In the genomic region with DNA sequence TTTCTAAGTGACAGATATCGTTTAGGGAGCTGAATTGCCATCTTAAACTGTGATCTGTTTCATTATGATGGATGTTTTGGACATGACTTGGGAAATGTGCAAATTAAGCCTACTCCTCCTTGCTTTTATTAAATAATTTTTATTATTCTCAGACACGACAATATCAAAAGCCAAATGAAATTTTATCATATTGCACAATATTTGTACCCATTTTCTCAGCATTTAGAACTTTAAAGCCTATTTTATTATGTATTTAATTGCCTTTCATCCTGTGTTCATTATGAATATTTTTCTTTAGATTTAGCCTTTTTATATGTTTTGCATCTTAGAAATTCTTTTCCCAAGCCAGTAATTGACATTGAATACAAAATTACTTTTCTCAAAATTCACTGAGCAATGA, we compare ENCODE assay signal across 40 cellular contexts.
"Had no signal": no experiment of that assay in that cellular context is flagged by ENCODE, and none has a peak within 500 bp of the region (broad histone marks: within the 10 kb centered on the region; RNA-seq: fewer than 3 reads in every experiment).

No MANE protein-coding gene starts in this region.

- H3K27me3 ChIP-seq: adrenal gland, ascending aorta, body of pancreas, brain microvascular endothelial cell, breast epithelium, cardiac muscle cell had no signal

- H3K9me3 Mint-ChIP-seq: activated naive CD4-positive, alpha-beta T cell treated with anti-CD3 and anti-CD28 coated beads for 36 hours; activated naive CD4-positive, alpha-beta T cell treated with anti-CD3 and anti-CD28 coated beads, Interleukin-2, amount 10 ng/mL, durations not matched to agents 7 days and 5 days; activated naive CD4-positive, alpha-beta T cell treated with anti-CD3 and anti-CD28 coated beads, Interleukin-2, amount 50 U/mL, for 24 hours; activated naive CD8-positive, alpha-beta T cell treated with anti-CD3 and anti-CD28 coated beads, Interleukin-2, amount 10 ng/mL, durations not matched to agents 7 days and 5 days; activated naive CD8-positive, alpha-beta T cell treated with anti-CD3 and anti-CD28 coated beads, Interleukin-2, amount 50 U/mL, for 24 hours; activated T-cell treated with anti-CD3 and anti-CD28 coated beads, Interleukin-2, amount 50 U/mL, for 24 hours; activated T-cell treated with anti-CD3 and anti-CD28 coated beads, Interleukin-2, amount 50 U/mL, for 4 hours; activated T-cell treated with anti-CD3 and anti-CD28 coated beads, Interleukin-2, amount 50 U/mL, for 72 hours; activated T-helper 1 cell treated with anti-CD3 and anti-CD28 coated beads, Interleukin-12 subunit alpha, Interleukin-12 subunit beta, Interleukin-2, Interleukin-4 antibody, amounts not matched to agents 30 ng/mL and 10 ng/mL and 1 ng/mL, durations not matched to agents 14 hours and 24 hours and 36 hours; activated T-helper 17 cell treated with anti-CD3 and anti-CD28 coated beads, Interleukin-2, amount 50 U/mL, for 72 hours; activated T-helper 2 cell treated with anti-CD3 and anti-CD28 coated beads, Interferon-gamma antibody, Interleukin-2, Interleukin-4, amounts not matched to agents 10 μg/mL and 5 μg/mL and 100 μg/mL, durations not matched to agents 14 hours and 24 hours and 36 hours; brain; central memory CD8-positive, alpha-beta T cell had no signal

- H3K4me3 Mint-ChIP-seq: activated naive CD4-positive, alpha-beta T cell treated with anti-CD3 and anti-CD28 coated beads for 36 hours; activated naive CD4-positive, alpha-beta T cell treated with anti-CD3 and anti-CD28 coated beads, Interleukin-2, amount 10 ng/mL, durations not matched to agents 7 days and 5 days; activated naive CD4-positive, alpha-beta T cell treated with anti-CD3 and anti-CD28 coated beads, Interleukin-2, amount 50 U/mL, for 24 hours; activated naive CD8-positive, alpha-beta T cell; activated naive CD8-positive, alpha-beta T cell treated with anti-CD3 and anti-CD28 coated beads for 36 hours; activated naive CD8-positive, alpha-beta T cell treated with anti-CD3 and anti-CD28 coated beads, Interleukin-2, amount 10 ng/mL, durations not matched to agents 7 days and 5 days; activated naive CD8-positive, alpha-beta T cell treated with anti-CD3 and anti-CD28 coated beads, Interleukin-2, amount 50 U/mL, for 24 hours; activated T-cell treated with anti-CD3 and anti-CD28 coated beads, Interleukin-2, amount 50 U/mL, for 24 hours; activated T-cell treated with anti-CD3 and anti-CD28 coated beads, Interleukin-2, amount 50 U/mL, for 4 hours; activated T-cell treated with anti-CD3 and anti-CD28 coated beads, Interleukin-2, amount 50 U/mL, for 72 hours; activated T-helper 1 cell treated with anti-CD3 and anti-CD28 coated beads, Interleukin-12 subunit alpha, Interleukin-12 subunit beta, Interleukin-2, Interleukin-4 antibody, amounts not matched to agents 30 ng/mL and 10 ng/mL and 1 ng/mL, durations not matched to agents 14 hours and 24 hours and 36 hours; activated T-helper 17 cell treated with anti-CD3 and anti-CD28 coated beads, Interleukin-2, amount 50 U/mL, for 72 hours; brain; central memory CD8-positive, alpha-beta T cell had no signal

- H3K9me3 ChIP-seq: adrenal gland, ascending aorta, body of pancreas, breast epithelium had no signal

- H3K36me3 ChIP-seq: adrenal gland, brain microvascular endothelial cell, breast epithelium, cardiac muscle cell had no signal

- H3K27ac Mint-ChIP-seq: activated naive CD4-positive, alpha-beta T cell treated with anti-CD3 and anti-CD28 coated beads for 36 hours; activated naive CD4-positive, alpha-beta T cell treated with anti-CD3 and anti-CD28 coated beads, Interleukin-2, amount 10 ng/mL, durations not matched to agents 7 days and 5 days; activated naive CD4-positive, alpha-beta T cell treated with anti-CD3 and anti-CD28 coated beads, Interleukin-2, amount 50 U/mL, for 24 hours; activated naive CD4-positive, alpha-beta T cell treated with anti-CD3 and anti-CD28 coated beads, Interleukin-2, amount 50 U/mL, for 72 hours; activated naive CD8-positive, alpha-beta T cell; activated naive CD8-positive, alpha-beta T cell treated with anti-CD3 and anti-CD28 coated beads for 36 hours; activated naive CD8-positive, alpha-beta T cell treated with anti-CD3 and anti-CD28 coated beads, Interleukin-2, amount 10 ng/mL, durations not matched to agents 7 days and 5 days; activated naive CD8-positive, alpha-beta T cell treated with anti-CD3 and anti-CD28 coated beads, Interleukin-2, amount 50 U/mL, for 24 hours; activated T-cell treated with anti-CD3 and anti-CD28 coated beads, Interleukin-2, amount 50 U/mL, for 24 hours; activated T-cell treated with anti-CD3 and anti-CD28 coated beads, Interleukin-2, amount 50 U/mL, for 72 hours; activated T-helper 1 cell treated with anti-CD3 and anti-CD28 coated beads, Interleukin-12 subunit alpha, Interleukin-12 subunit beta, Interleukin-2, Interleukin-4 antibody, amounts not matched to agents 30 ng/mL and 10 ng/mL and 1 ng/mL, durations not matched to agents 14 hours and 24 hours and 36 hours; activated T-helper 17 cell treated with anti-CD3 and anti-CD28 coated beads, Interleukin-2, amount 50 U/mL, for 72 hours; activated T-helper 2 cell treated with anti-CD3 and anti-CD28 coated beads, Interferon-gamma antibody, Interleukin-2, Interleukin-4, amounts not matched to agents 10 μg/mL and 5 μg/mL and 100 μg/mL, durations not matched to agents 14 hours and 24 hours and 36 hours; brain had no signal

- H3K27ac ChIP-seq: adrenal gland, ascending aorta, body of pancreas, brain microvascular endothelial cell, breast epithelium, cardiac muscle cell had no signal

- H3K27me3 Mint-ChIP-seq: activated naive CD4-positive, alpha-beta T cell treated with anti-CD3 and anti-CD28 coated beads, Interleukin-2, amount 10 ng/mL, durations not matched to agents 7 days and 5 days; activated naive CD4-positive, alpha-beta T cell treated with anti-CD3 and anti-CD28 coated beads, Interleukin-2, amount 50 U/mL, for 24 hours; activated naive CD8-positive, alpha-beta T cell; activated naive CD8-positive, alpha-beta T cell treated with anti-CD3 and anti-CD28 coated beads for 36 hours; activated naive CD8-positive, alpha-beta T cell treated with anti-CD3 and anti-CD28 coated beads, Interleukin-2, amount 10 ng/mL, durations not matched to agents 7 days and 5 days; activated naive CD8-positive, alpha-beta T cell treated with anti-CD3 and anti-CD28 coated beads, Interleukin-2, amount 50 U/mL, for 24 hours; activated T-cell treated with anti-CD3 and anti-CD28 coated beads, Interleukin-2, amount 50 U/mL, for 24 hours; activated T-helper 17 cell treated with anti-CD3 and anti-CD28 coated beads, Interleukin-2, amount 50 U/mL, for 72 hours; brain; central memory CD8-positive, alpha-beta T cell had no signal

- FAIRE-seq: astrocyte, bronchial epithelial cell had no signal

- ATAC-seq: activated naive CD4-positive, alpha-beta T cell treated with anti-CD3 and anti-CD28 coated beads, Interleukin-2, amount 50 U/mL, for 72 hours; activated naive CD8-positive, alpha-beta T cell treated with anti-CD3 and anti-CD28 coated beads, Interleukin-2, amount 50 U/mL, for 24 hours; activated T-cell treated with anti-CD3 and anti-CD28 coated beads, Interleukin-2, amount 50 U/mL, for 4 hours; activated T-cell treated with anti-CD3 and anti-CD28 coated beads, Interleukin-2, amount 50 U/mL, for 72 hours; activated T-helper 17 cell treated with anti-CD3 and anti-CD28 coated beads, Interleukin-2, amount 50 U/mL, for 72 hours; body of pancreas had no signal

- DNase-seq: activated effector memory CD4-positive, alpha-beta T cell treated with anti-CD3 and anti-CD28 coated beads, Interleukin-2, amount 50 U/mL, for 16 hours; activated effector memory CD4-positive, alpha-beta T cell treated with Interleukin-2 at 50 U/mL for 16 hours; activated gamma-delta T cell; activated gamma-delta T cell treated with Interleukin-2 at 50 U/mL for 16 hours; activated naive CD4-positive, alpha-beta T cell; activated naive CD4-positive, alpha-beta T cell treated with anti-CD3 and anti-CD28 coated beads for 36 hours; activated naive CD4-positive, alpha-beta T cell treated with anti-CD3 and anti-CD28 coated beads, Interleukin-2, amount 10 ng/mL, durations not matched to agents 7 days and 5 days; activated naive CD4-positive, alpha-beta T cell treated with anti-CD3 and anti-CD28 coated beads, Interleukin-2, amount 50 U/mL, for 16 hours; activated naive CD4-positive, alpha-beta T cell treated with Interleukin-2 at 50 U/mL for 16 hours; activated naive CD8-positive, alpha-beta T cell treated with anti-CD3 and anti-CD28 coated beads for 36 hours; activated naive CD8-positive, alpha-beta T cell treated with anti-CD3 and anti-CD28 coated beads, Interleukin-2, amount 10 ng/mL, durations not matched to agents 7 days and 5 days; activated naive CD8-positive, alpha-beta T cell treated with anti-CD3 and anti-CD28 coated beads, Interleukin-2, amount 50 U/mL, for 24 hours; activated T-cell treated with anti-CD3 and anti-CD28 coated beads, Interleukin-2, amount 50 U/mL, for 1 hour; activated T-cell treated with anti-CD3 and anti-CD28 coated beads, Interleukin-2, amount 50 U/mL, for 24 hours; activated T-cell treated with anti-CD3 and anti-CD28 coated beads, Interleukin-2, amount 50 U/mL, for 4 hours; activated T-cell treated with anti-CD3 and anti-CD28 coated beads, Interleukin-2, amount 50 U/mL, for 48 hours; activated T-cell treated with anti-CD3 and anti-CD28 coated beads, Interleukin-2, amount 50 U/mL, for 72 hours; adrenal gland; amniotic stem cell; amygdala; anterior cingulate cortex; aorta; body of pancreas; brain microvascular endothelial cell; caudate nucleus; central memory CD4-positive, alpha-beta T cell; cerebellar nuclear complex had no signal

- H3K4me1 ChIP-seq: adrenal gland, body of pancreas, breast epithelium had no signal

- H3K4me3 ChIP-seq: adrenal gland, ascending aorta, body of pancreas, breast epithelium, cardiac muscle cell had no signal
